Comparison of ENCODE assay signal across 16 cellular contexts in the genomic region with DNA sequence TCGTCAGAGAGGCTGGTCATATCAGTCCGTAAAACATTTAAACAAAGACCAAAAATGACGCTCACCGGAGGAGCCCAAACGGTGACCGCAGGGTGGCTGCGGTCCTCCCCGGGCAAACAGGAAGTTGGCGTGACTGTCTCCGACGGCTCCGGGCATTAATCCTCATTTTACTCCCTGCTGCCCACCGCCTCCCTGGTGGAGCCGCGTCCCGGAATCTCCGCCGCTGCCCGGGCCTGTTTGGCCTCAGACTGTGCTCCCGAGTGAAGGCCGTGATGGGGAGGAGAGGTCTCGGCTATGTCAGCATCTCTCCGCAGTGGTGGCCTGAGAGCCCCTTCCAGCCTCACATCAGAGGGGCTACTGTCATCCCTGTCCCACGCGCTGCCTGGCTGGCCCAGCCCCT. TPM values are rescaled to one million over a fixed set of nuclear protein-coding genes. Genes with fewer than 3 reads are reported as not detected.
DNase-seq lines count a peak whose midpoint lies in the region; ATAC-seq and TF ChIP-seq lines count a peak whose summit lies in the region.
"Had no signal": no experiment of that assay in that cellular context is flagged by ENCODE, and none has a peak within 500 bp of the region (broad histone marks: within the 10 kb centered on the region; RNA-seq: fewer than 3 reads in every experiment).

No MANE protein-coding gene starts in this region.

- H3K27me3 ChIP-seq in left ventricle myocardium inferior (ENCODE audit: low read depth), result peaks cover 42% of the 10 kb centered on the region
- H3K27me3 ChIP-seq in lower lobe of right lung (ENCODE audit: low read depth), result peaks cover 60% of the 10 kb centered on the region

- H3K27ac ChIP-seq in left ventricle myocardium inferior (replicated peaks) (peak overlapping the region; percentile 78), lower lobe of right lung (peak overlapping the region; percentile 58), temporal lobe (ENCODE audit: low read depth, low read length) (peak overlapping the region; percentile 76)

- DNase-seq in left ventricle myocardium inferior (no peak), left cardiac atrium (no peak), lower lobe of right lung (no peak), activated gamma-delta T cell treated with Interleukin-2 at 50 U/mL for 16 hours (no peak), omental fat pad (ENCODE audit: low spot score) (no peak), NCI-H226 (no peak)
- no peak for DNase-seq in effector CD4-positive, alpha-beta T cell
- DNase-seq: DMS53, NCI-H1930, NCI-H2171 treated with DMSO at 0.1 percent for 48 hours, NCI-H510A, NCI-H82 had no signal

- H3K4me1 ChIP-seq in left ventricle myocardium inferior, result peaks cover 87% of the 10 kb centered on the region
- H3K4me1 ChIP-seq in lower lobe of right lung, result peaks cover 35% of the 10 kb centered on the region

- intact Hi-C loops in left ventricle myocardium inferior (cut with micrococcal nuclease) (no loop called here), left cardiac atrium (cut with DNase I) (loop anchor here in 1 of 2 donors (10.0 kb wide), 1 partner anchor 206 kb away; no protein-coding TSS in a partner anchor), lower lobe of right lung (cut with DNase I) (no loop called here)

- H3K36me3 ChIP-seq in left ventricle myocardium inferior, result no peaks in the 10 kb centered on the region
- no peaks in the 10 kb centered on the region for H3K36me3 ChIP-seq in lower lobe of right lung

- no peak for TF ChIP-seq CTCF in left ventricle myocardium inferior (IDR thresholded peaks at IDR 0.05; ENCODE audit: borderline replicate concordance)
- no peak for TF ChIP-seq CTCF in lower lobe of right lung (IDR thresholded peaks at IDR 0.05)
- no peak for TF ChIP-seq CTCF in omental fat pad (IDR thresholded peaks at IDR 0.05)

- H3K9me3 ChIP-seq in left ventricle myocardium inferior (replicated peaks), result no peaks in the 10 kb centered on the region
- H3K9me3 ChIP-seq in lower lobe of right lung, result no peaks in the 10 kb centered on the region

- no peak for ATAC-seq in left cardiac atrium
- peak in 1 of 2 donors; percentile 1 for ATAC-seq in lower lobe of right lung
- ATAC-seq in omental fat pad (ENCODE audit: low FRiP score), result no peak

- H3K4me3 ChIP-seq in left ventricle myocardium inferior (peak overlapping the region; percentile 38), lower lobe of right lung (no peak overlapping the region)

RNA-seq across cellular contexts. Expression of a gene that starts 9.9 kb away (rescaled TPM):
- total RNA-seq in left ventricle myocardium inferior (16.6 TPM), left cardiac atrium (1 to 10 TPM in 1 of 2 donors, under 1 TPM in 1; 0.99 to 1.2 TPM), lower lobe of right lung (19.2 TPM), temporal lobe (5.9 TPM), omental fat pad (1 to 10 TPM in 2 of 4 donors, under 1 TPM in 2; 0.19 to 3.8 (median 1.8) TPM)
- total RNA-seq: HT1080, LHCN-M2 had no signal

RNA-seq across cellular contexts. Expression of a gene that starts 57.7 kb away (rescaled TPM):
- total RNA-seq in left ventricle myocardium inferior, result not detected
- not detected for total RNA-seq in left cardiac atrium
- not detected for total RNA-seq in lower lobe of right lung
- total RNA-seq in temporal lobe, result not detected
- total RNA-seq in omental fat pad, result not detected
- total RNA-seq: A172, HT1080, LHCN-M2 had no signal
